Comparison of ENCODE assay signal across 9 cellular contexts in genomic region chr7:44978511-44979366, GRCh38. TPM values are rescaled to one million over a fixed set of nuclear protein-coding genes. Genes with fewer than 3 reads are reported as not detected.
DNase-seq lines count a peak whose midpoint lies in the region; ATAC-seq lines count a peak whose summit lies in the region.
"Had no signal": no experiment of that assay in that cellular context is flagged by ENCODE, and none has a peak within 500 bp of the region (broad histone marks: within the 10 kb centered on the region; RNA-seq: fewer than 3 reads in every experiment).

Gene MYO1G (minus strand): TSS chr7:44979015. CDS start chr7:44978961, 54 bp downstream.

- H3K9me3 Mint-ChIP-seq in stimulated activated naive CD8-positive, alpha-beta T cell treated with anti-CD3 and anti-CD28 coated beads, Interleukin-15, Interleukin-2, amounts not matched to agents 100 ng/mL and 50 ng/mL, for 24 hours, result no peaks in the 10 kb centered on the region

- peak within 1 kb of the TSS in 1 of 2 donors; percentile 52 for H3K9ac ChIP-seq in mucosa of rectum (ENCODE audit: low read depth in 1 of 2, low read length in 2 of 2)

- H3K27ac Mint-ChIP-seq in stimulated activated naive CD8-positive, alpha-beta T cell treated with anti-CD3 and anti-CD28 coated beads, Interleukin-15, Interleukin-2, amounts not matched to agents 100 ng/mL and 50 ng/mL, for 24 hours, result peak within 1 kb of the TSS; percentile 100

- H3K27me3 ChIP-seq in SJSA1 (replicated peaks), result no peaks in the 10 kb centered on the region
- no peaks in the 10 kb centered on the region for H3K27me3 ChIP-seq in mucosa of rectum (ENCODE audit: control insufficient read depth in 2 of 2, insufficient read depth in 2 of 2, low read length in 2 of 2)

- H3K27me3 Mint-ChIP-seq in stimulated activated naive CD8-positive, alpha-beta T cell treated with anti-CD3 and anti-CD28 coated beads, Interleukin-15, Interleukin-2, amounts not matched to agents 100 ng/mL and 50 ng/mL, for 24 hours, result no peaks in the 10 kb centered on the region

- H3K9me3 ChIP-seq in SJSA1 (replicated peaks), result no peaks in the 10 kb centered on the region
- no peaks in the 10 kb centered on the region for H3K9me3 ChIP-seq in mucosa of rectum (ENCODE audit: control insufficient read depth in 2 of 2, low read length in 2 of 2)

- H3K27ac ChIP-seq in SJSA1, result peak within 1 kb of the TSS; percentile 77
- peak within 1 kb of the TSS; percentile 19 to 73 for H3K27ac ChIP-seq in mucosa of rectum (ENCODE audit: low read depth in 2 of 2, low read length in 2 of 2)

- H3K4me1 ChIP-seq in SJSA1 (replicated peaks) (peaks cover 25% of the 10 kb centered on the region), mucosa of rectum (ENCODE audit: control insufficient read depth in 2 of 2, insufficient read depth in 2 of 2, low read length in 2 of 2) (peaks cover 3 to 26% of the 10 kb centered on the region in 2 donors)

- peaks cover 72% of the 10 kb centered on the region for H3K36me3 Mint-ChIP-seq in stimulated activated naive CD8-positive, alpha-beta T cell treated with anti-CD3 and anti-CD28 coated beads, Interleukin-15, Interleukin-2, amounts not matched to agents 100 ng/mL and 50 ng/mL, for 24 hours (ENCODE audit: low read depth)

- H3K4me3 ChIP-seq in SJSA1, result no peak within 1 kb of the TSS
- peak within 1 kb of the TSS; percentile 28 to 66 for H3K4me3 ChIP-seq in mucosa of rectum (ENCODE audit: low read length in 2 of 2)

- H3K36me3 ChIP-seq in SJSA1 (peaks cover 38% of the 10 kb centered on the region), mucosa of rectum (ENCODE audit: control insufficient read depth in 2 of 2, insufficient read depth in 2 of 2, low read length in 2 of 2) (peaks cover 12 to 24% of the 10 kb centered on the region in 2 donors)

- peaks cover 78% of the 10 kb centered on the region for H3K4me1 Mint-ChIP-seq in stimulated activated naive CD8-positive, alpha-beta T cell treated with anti-CD3 and anti-CD28 coated beads, Interleukin-15, Interleukin-2, amounts not matched to agents 100 ng/mL and 50 ng/mL, for 24 hours (ENCODE audit: low read depth)

- H3K4me3 Mint-ChIP-seq in stimulated activated naive CD8-positive, alpha-beta T cell treated with anti-CD3 and anti-CD28 coated beads, Interleukin-15, Interleukin-2, amounts not matched to agents 100 ng/mL and 50 ng/mL, for 24 hours, result peak within 1 kb of the TSS; percentile 99

- ATAC-seq in GM18502 (IDR thresholded peaks at IDR 0.05; ENCODE audit: poor library complexity, unreplicated experiment) (peak; percentile 62), HG02852 (IDR thresholded peaks at IDR 0.05; ENCODE audit: unreplicated experiment) (peak; percentile 58)

- no peak for DNase-seq in SJSA1 (ENCODE audit: low read depth in 1 of 2, low spot score in 2 of 2)
- DNase-seq in activated gamma-delta T cell treated with anti-CD3 and anti-CD28 coated beads, Interleukin-2, amount 50 U/mL, for 16 hours (ENCODE audit: low read depth), result peak; percentile 84
- DNase-seq in D341Med (ENCODE audit: low spot score), result no peak
- DNase-seq in DMS79 treated with DMSO at 0.1 percent for 48 hours (lab: John Stamatoyannopoulos, UW), result no peak

RNA-seq across cellular contexts. Expression of gene MYO1G, which starts in this region (rescaled TPM):
- 0.11 TPM in 1 of 2 replicates, not detected in the other for total RNA-seq in SJSA1 (2014; rRNA removed; shearing (Covaris generic))
- total RNA-seq: M059J had no signal
